13 cellular contexts compared by ENCODE assay signal in genomic region chr17:66755101-66755943, GRCh38.
A peak's percentile ranks its signal among the peaks of the same experiment; 100 is the strongest.
DNase-seq lines count a peak whose midpoint lies in the region; ATAC-seq and TF ChIP-seq lines count a peak whose summit lies in the region.
"Had no signal": no experiment of that assay in that cellular context is flagged by ENCODE, and none has a peak within 500 bp of the region (broad histone marks: within the 10 kb centered on the region; RNA-seq: fewer than 3 reads in every experiment).

No MANE protein-coding gene starts in this region.

- H3K4me1 ChIP-seq in left ventricle myocardium inferior = no peaks in the 10 kb centered on the region
- H3K4me1 ChIP-seq: parathyroid adenoma had no signal

- peak overlapping the region; percentile 11 for H3K27ac ChIP-seq in AG04450 (ENCODE audit: low read depth, low read length)
- no peak overlapping the region for H3K27ac ChIP-seq in left ventricle myocardium inferior (replicated peaks)
- H3K27ac ChIP-seq: parathyroid adenoma had no signal

- H3K9me3 ChIP-seq in AG04450 (ENCODE audit: control insufficient read depth, insufficient read depth, low read length) (no peaks in the 10 kb centered on the region), left ventricle myocardium inferior (replicated peaks) (no peaks in the 10 kb centered on the region)

- intact Hi-C loops in left ventricle myocardium inferior (cut with micrococcal nuclease) = no loop called here

- CTCF ChIA-PET in AG04450 (lab: Charles Lee) = no interaction called here

- POLR2A ChIA-PET in AG04450 (lab: Yijun Ruan, JAX) = no interaction called here

- ATAC-seq in HG02642 (IDR thresholded peaks at IDR 0.05; ENCODE audit: poor library complexity, unreplicated experiment) = no peak

- H3K4me3 ChIP-seq in AG04450 (ENCODE audit: low read depth, low read length) (no peak overlapping the region), left ventricle myocardium inferior (no peak overlapping the region)

- H3K36me3 ChIP-seq in left ventricle myocardium inferior = no peaks in the 10 kb centered on the region

- H3K27me3 ChIP-seq in AG04450 (ENCODE audit: control insufficient read depth, insufficient read depth, low read length) (no peaks in the 10 kb centered on the region), left ventricle myocardium inferior (ENCODE audit: low read depth) (no peaks in the 10 kb centered on the region)

- TF ChIP-seq CTCF in AG04450 (IDR thresholded peaks at IDR 0.05; ENCODE audit: low read depth, low read length) = no peak
- no peak for TF ChIP-seq CTCF in left ventricle myocardium inferior (IDR thresholded peaks at IDR 0.05; ENCODE audit: borderline replicate concordance)

- DNase-seq in AG04450 (ENCODE audit: low read depth, low spot score) (no peak), NCI-H1092 (lab: John Stamatoyannopoulos, UW) (peak; percentile 80), NCI-H510A (lab: John Stamatoyannopoulos, UW) (peak; percentile 93), glomerular visceral epithelial cell (ENCODE audit: extremely low spot score) (peak; percentile 56), left ventricle myocardium inferior (no peak), inferior parietal cortex (ENCODE audit: extremely low spot score) (no peak), NCI-H524 (lab: John Stamatoyannopoulos, UW) (no peak)
- DNase-seq: activated CD4-positive, CD25-positive, alpha-beta regulatory T cell treated with anti-CD3 and anti-CD28 coated beads, Interleukin-2, amount 50 U/mL, for 72 hours; activated T-cell treated with anti-CD3 and anti-CD28 coated beads for 4 hours; cortex of kidney; stimulated activated CD4-positive, alpha-beta T cell treated with anti-CD3 and anti-CD28 coated beads, Interleukin-15, amount 100 ng/mL, for 24 hours had no signal

Comparison
In these comparisons a context has a peak if more than half of its experiments do, and no peak if none do; other contexts are left out.
1. DNase-seq: peak in NCI-H1092 (single experiment), NCI-H510A (single experiment) and glomerular visceral epithelial cell (single experiment); none in AG04450 (single experiment), left ventricle myocardium inferior (single experiment), inferior parietal cortex (single experiment) and NCI-H524 (0 of 2).